ENCODE assay signal across 38 cellular contexts in genomic region chr10:133312016-133312768, GRCh38. TPM values are rescaled to one million over a fixed set of nuclear protein-coding genes. Genes with fewer than 3 reads are reported as not detected.
"Had no signal": no experiment of that assay in that cellular context is flagged by ENCODE, and none has a peak within 500 bp of the region (broad histone marks: within the 10 kb centered on the region; RNA-seq: fewer than 3 reads in every experiment).

No MANE protein-coding gene starts in this region.

- DNase-seq: activated CD4-positive, alpha-beta memory T cell treated with anti-CD3 and anti-CD28 coated beads for 36 hours; activated CD4-positive, alpha-beta T cell treated with anti-CD3 and anti-CD28 coated beads for 48 hours; activated CD8-positive, alpha-beta memory T cell treated with anti-CD3 and anti-CD28 coated beads, Interleukin-2, amount 50 U/mL, for 4 hours; activated gamma-delta T cell; activated naive CD4-positive, alpha-beta T cell treated with anti-CD3 and anti-CD28 coated beads, Interleukin-2, amount 10 ng/mL, durations not matched to agents 7 days and 5 days; activated T-cell treated with anti-CD3 and anti-CD28 coated beads, Interleukin-2, amount 50 U/mL, for 24 hours; amniotic stem cell; brain microvascular endothelial cell; cortex of kidney; effector memory CD8-positive, alpha-beta T cell; erythroblast; gastrocnemius medialis; head of caudate nucleus; hippocampal formation; left colon; naive B cell; retina; sigmoid colon; small intestine; stimulated activated CD4-positive, alpha-beta T cell treated with anti-CD3 and anti-CD28 coated beads, Interleukin-1b, Interleukin-23, amount 100 ng/mL, for 48 hours; stimulated activated CD4-positive, alpha-beta T cell treated with anti-CD3 and anti-CD28 coated beads, Interleukin-4, amount 100 ng/mL, for 4 hours; stimulated activated CD8-positive, alpha-beta memory T cell treated with anti-CD3 and anti-CD28 coated beads, Interleukin-4, amount 100 ng/mL, for 48 hours; stimulated activated naive B cell treated with anti-CD40 and anti-IgM and Interleukin-4, amounts not matched to agents 10 μg/mL and 1 μg/mL and 100 μg/mL, for 72 hours; stomach; T-helper 1 cell; T-helper 9 cell; thyroid gland; upper lobe of left lung; WERI-Rb-1 had no signal

- H3K27me3 Mint-ChIP-seq: activated CD4-positive, alpha-beta memory T cell treated with anti-CD3 and anti-CD28 coated beads for 36 hours; activated naive CD4-positive, alpha-beta T cell treated with anti-CD3 and anti-CD28 coated beads, Interleukin-2, amount 10 ng/mL, durations not matched to agents 7 days and 5 days; activated T-cell treated with anti-CD3 and anti-CD28 coated beads, Interleukin-2, amount 50 U/mL, for 24 hours; effector memory CD8-positive, alpha-beta T cell; stimulated activated naive B cell treated with anti-CD40 and anti-IgM and Interleukin-4, amounts not matched to agents 10 μg/mL and 1 μg/mL and 100 μg/mL, for 72 hours had no signal

- H3K27ac ChIP-seq: brain microvascular endothelial cell, gastrocnemius medialis, pancreas, sigmoid colon, stomach, thyroid gland, upper lobe of left lung, WERI-Rb-1 had no signal

- ATAC-seq: activated CD4-positive, CD25-positive, alpha-beta regulatory T cell treated with anti-CD3 and anti-CD28 coated beads, Interleukin-2, amount 50 U/mL, for 24 hours; effector memory CD8-positive, alpha-beta T cell; gastrocnemius medialis; left colon; pancreas; stimulated activated naive B cell treated with anti-CD40 and anti-IgM and Interleukin-4, amounts not matched to agents 10 μg/mL and 1 μg/mL and 100 μg/mL, for 72 hours had no signal

- H3K27ac Mint-ChIP-seq: activated CD4-positive, alpha-beta memory T cell treated with anti-CD3 and anti-CD28 coated beads for 36 hours; activated naive CD4-positive, alpha-beta T cell treated with anti-CD3 and anti-CD28 coated beads, Interleukin-2, amount 10 ng/mL, durations not matched to agents 7 days and 5 days; activated T-cell treated with anti-CD3 and anti-CD28 coated beads, Interleukin-2, amount 50 U/mL, for 24 hours; effector memory CD8-positive, alpha-beta T cell; mesothelial cell of epicardium; naive B cell; stimulated activated naive B cell treated with anti-CD40 and anti-IgM and Interleukin-4, amounts not matched to agents 10 μg/mL and 1 μg/mL and 100 μg/mL, for 72 hours had no signal

- H3K9me3 ChIP-seq: gastrocnemius medialis, pancreas, prostate gland, sigmoid colon, stomach, thyroid gland, upper lobe of left lung had no signal

- H3K4me3 Mint-ChIP-seq: activated CD4-positive, alpha-beta memory T cell treated with anti-CD3 and anti-CD28 coated beads for 36 hours; activated naive CD4-positive, alpha-beta T cell treated with anti-CD3 and anti-CD28 coated beads, Interleukin-2, amount 10 ng/mL, durations not matched to agents 7 days and 5 days; activated T-cell treated with anti-CD3 and anti-CD28 coated beads, Interleukin-2, amount 50 U/mL, for 24 hours; effector memory CD8-positive, alpha-beta T cell; mesothelial cell of epicardium; stimulated activated naive B cell treated with anti-CD40 and anti-IgM and Interleukin-4, amounts not matched to agents 10 μg/mL and 1 μg/mL and 100 μg/mL, for 72 hours had no signal

- H3K9me3 Mint-ChIP-seq: activated CD4-positive, alpha-beta memory T cell treated with anti-CD3 and anti-CD28 coated beads for 36 hours; activated naive CD4-positive, alpha-beta T cell treated with anti-CD3 and anti-CD28 coated beads, Interleukin-2, amount 10 ng/mL, durations not matched to agents 7 days and 5 days; activated T-cell treated with anti-CD3 and anti-CD28 coated beads, Interleukin-2, amount 50 U/mL, for 24 hours; effector memory CD8-positive, alpha-beta T cell; mesothelial cell of epicardium had no signal

- H3K27me3 ChIP-seq: brain microvascular endothelial cell, gastrocnemius medialis, pancreas, sigmoid colon, stomach, thyroid gland, upper lobe of left lung had no signal

RNA-seq across cellular contexts. Expression of gene CALY, which starts 24.5 kb away (rescaled TPM):
- total RNA-seq: activated CD4-positive, alpha-beta memory T cell treated with anti-CD3 and anti-CD28 coated beads for 36 hours; activated CD8-positive, alpha-beta memory T cell treated with anti-CD3 and anti-CD28 coated beads for 36 hours; cardiac septum; gastrocnemius medialis; liver had no signal

RNA-seq across cellular contexts. Expression of gene PRAP1, which starts 35.0 kb away (rescaled TPM):
- total RNA-seq: activated CD4-positive, alpha-beta memory T cell treated with anti-CD3 and anti-CD28 coated beads for 36 hours; activated CD8-positive, alpha-beta memory T cell treated with anti-CD3 and anti-CD28 coated beads for 36 hours; astrocyte; cardiac septum; cerebellum; pancreas; thyroid gland; upper lobe of left lung had no signal
